1 cellular context compared by ENCODE assay signal in the genomic region with DNA sequence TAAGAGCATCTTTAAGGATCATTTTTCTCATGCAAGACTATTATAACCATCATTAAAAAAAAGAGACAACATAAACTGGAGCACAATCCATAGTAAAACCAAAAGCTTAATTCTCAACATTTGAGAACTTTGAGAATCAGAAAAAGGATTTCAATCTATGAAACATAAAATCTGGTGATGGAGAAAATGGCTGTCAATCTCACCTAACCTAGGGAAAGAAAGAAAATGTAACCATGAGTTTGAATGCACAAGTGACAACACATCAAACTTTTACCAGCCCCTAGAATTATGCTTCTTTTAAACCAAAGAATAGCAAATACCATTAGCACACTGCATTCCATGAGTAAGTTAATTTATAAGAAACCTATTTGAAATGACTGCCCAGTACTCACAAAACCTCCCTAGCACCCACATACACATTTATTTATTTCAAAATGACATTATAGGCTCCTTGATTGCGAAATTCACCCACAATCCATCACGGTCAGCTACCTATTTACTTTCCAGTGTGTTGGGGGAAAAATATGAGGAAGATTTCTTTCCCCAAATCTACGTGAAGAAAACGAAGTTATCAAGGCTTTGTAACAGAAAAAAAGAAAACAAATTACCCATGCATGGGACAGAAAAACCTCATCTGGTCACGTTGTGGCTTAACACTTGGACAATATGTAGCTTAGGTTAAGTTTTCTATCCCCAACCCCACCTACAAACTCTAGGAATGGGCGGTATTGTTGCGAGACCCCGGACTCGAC.
TF ChIP-seq lines count a peak whose summit lies in the region.

No MANE protein-coding gene starts in this region.

TF ChIP-seq in K562, 482 proteins besides CTCF, POLR2A, EP300 and RAD21 (continued from another document):
- TF ChIP-seq ZMIZ1 (IDR thresholded peaks at IDR 0.05; ENCODE audit: low read depth in 2 of 2, low read length in 2 of 2) (no peak), CEBPB (tag; IDR thresholded peaks at IDR 0.05) (peak; percentile 98), THRA (IDR thresholded peaks at IDR 0.05) (no peak), RBM14 (IDR thresholded peaks at IDR 0.05; ENCODE audit: borderline replicate concordance, insufficient read depth, low read depth, low read length) (no peak), MTA3 (IDR thresholded peaks at IDR 0.05; ENCODE audit: borderline replicate concordance) (no peak), ZBED1 (IDR thresholded peaks at IDR 0.05) (no peak), HNRNPK (IDR thresholded peaks at IDR 0.05; ENCODE audit: low read depth, low read length, poor library complexity, severe bottlenecking) (no peak), FOXK2 (conservative IDR thresholded peaks at IDR 0.05 in 1 of 2, IDR thresholded peaks at IDR 0.05 in 1 of 2; ENCODE audit: low read depth in 2 of 2) (0 out of 4 replicates have a peak, but pooled peaks of 1 of the 2 experiments have one; percentile 25), OTX1 (CRISPR knock-in tag; IDR thresholded peaks at IDR 0.05) (no peak), AFF1 (IDR thresholded peaks at IDR 0.05; ENCODE audit: low read depth in 1 of 2, partially characterized antibody in 2 of 2) (no peak), L3MBTL2 (IDR thresholded peaks at IDR 0.05) (no peak), ZFPM2 (CRISPR knock-in tag; IDR thresholded peaks at IDR 0.05) (no peak)
- TF ChIP-seq, protein P1, sequence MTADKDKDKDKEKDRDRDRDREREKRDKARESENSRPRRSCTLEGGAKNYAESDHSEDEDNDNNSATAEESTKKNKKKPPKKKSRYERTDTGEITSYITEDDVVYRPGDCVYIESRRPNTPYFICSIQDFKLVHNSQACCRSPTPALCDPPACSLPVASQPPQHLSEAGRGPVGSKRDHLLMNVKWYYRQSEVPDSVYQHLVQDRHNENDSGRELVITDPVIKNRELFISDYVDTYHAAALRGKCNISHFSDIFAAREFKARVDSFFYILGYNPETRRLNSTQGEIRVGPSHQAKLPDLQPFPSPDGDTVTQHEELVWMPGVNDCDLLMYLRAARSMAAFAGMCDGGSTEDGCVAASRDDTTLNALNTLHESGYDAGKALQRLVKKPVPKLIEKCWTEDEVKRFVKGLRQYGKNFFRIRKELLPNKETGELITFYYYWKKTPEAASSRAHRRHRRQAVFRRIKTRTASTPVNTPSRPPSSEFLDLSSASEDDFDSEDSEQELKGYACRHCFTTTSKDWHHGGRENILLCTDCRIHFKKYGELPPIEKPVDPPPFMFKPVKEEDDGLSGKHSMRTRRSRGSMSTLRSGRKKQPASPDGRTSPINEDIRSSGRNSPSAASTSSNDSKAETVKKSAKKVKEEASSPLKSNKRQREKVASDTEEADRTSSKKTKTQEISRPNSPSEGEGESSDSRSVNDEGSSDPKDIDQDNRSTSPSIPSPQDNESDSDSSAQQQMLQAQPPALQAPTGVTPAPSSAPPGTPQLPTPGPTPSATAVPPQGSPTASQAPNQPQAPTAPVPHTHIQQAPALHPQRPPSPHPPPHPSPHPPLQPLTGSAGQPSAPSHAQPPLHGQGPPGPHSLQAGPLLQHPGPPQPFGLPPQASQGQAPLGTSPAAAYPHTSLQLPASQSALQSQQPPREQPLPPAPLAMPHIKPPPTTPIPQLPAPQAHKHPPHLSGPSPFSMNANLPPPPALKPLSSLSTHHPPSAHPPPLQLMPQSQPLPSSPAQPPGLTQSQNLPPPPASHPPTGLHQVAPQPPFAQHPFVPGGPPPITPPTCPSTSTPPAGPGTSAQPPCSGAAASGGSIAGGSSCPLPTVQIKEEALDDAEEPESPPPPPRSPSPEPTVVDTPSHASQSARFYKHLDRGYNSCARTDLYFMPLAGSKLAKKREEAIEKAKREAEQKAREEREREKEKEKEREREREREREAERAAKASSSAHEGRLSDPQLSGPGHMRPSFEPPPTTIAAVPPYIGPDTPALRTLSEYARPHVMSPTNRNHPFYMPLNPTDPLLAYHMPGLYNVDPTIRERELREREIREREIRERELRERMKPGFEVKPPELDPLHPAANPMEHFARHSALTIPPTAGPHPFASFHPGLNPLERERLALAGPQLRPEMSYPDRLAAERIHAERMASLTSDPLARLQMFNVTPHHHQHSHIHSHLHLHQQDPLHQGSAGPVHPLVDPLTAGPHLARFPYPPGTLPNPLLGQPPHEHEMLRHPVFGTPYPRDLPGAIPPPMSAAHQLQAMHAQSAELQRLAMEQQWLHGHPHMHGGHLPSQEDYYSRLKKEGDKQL (CRISPR knock-in tag; IDR thresholded peaks at IDR 0.05; ENCODE audit: borderline replicate concordance): no peak
- TF ChIP-seq, protein P2, sequence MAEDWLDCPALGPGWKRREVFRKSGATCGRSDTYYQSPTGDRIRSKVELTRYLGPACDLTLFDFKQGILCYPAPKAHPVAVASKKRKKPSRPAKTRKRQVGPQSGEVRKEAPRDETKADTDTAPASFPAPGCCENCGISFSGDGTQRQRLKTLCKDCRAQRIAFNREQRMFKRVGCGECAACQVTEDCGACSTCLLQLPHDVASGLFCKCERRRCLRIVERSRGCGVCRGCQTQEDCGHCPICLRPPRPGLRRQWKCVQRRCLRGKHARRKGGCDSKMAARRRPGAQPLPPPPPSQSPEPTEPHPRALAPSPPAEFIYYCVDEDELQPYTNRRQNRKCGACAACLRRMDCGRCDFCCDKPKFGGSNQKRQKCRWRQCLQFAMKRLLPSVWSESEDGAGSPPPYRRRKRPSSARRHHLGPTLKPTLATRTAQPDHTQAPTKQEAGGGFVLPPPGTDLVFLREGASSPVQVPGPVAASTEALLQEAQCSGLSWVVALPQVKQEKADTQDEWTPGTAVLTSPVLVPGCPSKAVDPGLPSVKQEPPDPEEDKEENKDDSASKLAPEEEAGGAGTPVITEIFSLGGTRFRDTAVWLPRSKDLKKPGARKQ (CRISPR knock-in tag; IDR thresholded peaks at IDR 0.05): no peak
- TF ChIP-seq, protein P3, sequence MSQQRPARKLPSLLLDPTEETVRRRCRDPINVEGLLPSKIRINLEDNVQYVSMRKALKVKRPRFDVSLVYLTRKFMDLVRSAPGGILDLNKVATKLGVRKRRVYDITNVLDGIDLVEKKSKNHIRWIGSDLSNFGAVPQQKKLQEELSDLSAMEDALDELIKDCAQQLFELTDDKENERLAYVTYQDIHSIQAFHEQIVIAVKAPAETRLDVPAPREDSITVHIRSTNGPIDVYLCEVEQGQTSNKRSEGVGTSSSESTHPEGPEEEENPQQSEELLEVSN (IDR thresholded peaks at IDR 0.05; ENCODE audit: borderline replicate concordance in 1 of 2, extremely low read depth in 1 of 2, insufficient read depth in 1 of 2, insufficient read length in 1 of 2, low read depth in 1 of 2, low read length in 1 of 2, poor library complexity in 1 of 2, severe bottlenecking in 1 of 2): no peak
TF ChIP-seq in K562: peak in this region for 8.
